25 cellular contexts compared by ENCODE assay signal in the genomic region with DNA sequence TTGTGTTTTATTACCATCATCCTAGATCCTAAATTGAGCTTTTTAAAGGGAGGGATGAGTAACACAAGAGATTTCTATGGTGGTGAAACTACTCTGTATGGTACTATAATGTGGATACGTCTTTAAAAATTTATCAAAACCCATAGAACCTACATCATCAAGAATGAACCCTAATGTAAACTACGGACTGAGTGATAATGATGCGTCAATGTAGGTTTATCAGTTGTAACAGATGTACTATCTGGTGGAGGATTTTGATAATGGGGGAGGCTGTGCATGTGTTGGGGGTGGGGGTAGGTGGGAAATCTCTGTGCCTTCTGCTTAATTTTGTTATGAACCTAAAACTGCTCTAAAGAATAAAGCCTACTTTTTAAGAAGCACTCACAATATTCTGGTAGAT.
"Had no signal": no experiment of that assay in that cellular context is flagged by ENCODE, and none has a peak within 500 bp of the region (broad histone marks: within the 10 kb centered on the region; RNA-seq: fewer than 3 reads in every experiment).

No MANE protein-coding gene starts in this region.

- H3K4me3 ChIP-seq: coronary artery, dorsolateral prefrontal cortex, gastrocnemius medialis, heart right ventricle, left lung, lower lobe of right lung had no signal

- DNase-seq: dermis blood vessel endothelial cell; dorsolateral prefrontal cortex; effector CD8-positive, alpha-beta T cell; effector memory CD8-positive, alpha-beta T cell; endodermal cell; erythroblast; foreskin melanocyte; gastrocnemius medialis; glutamatergic neuron; head of caudate nucleus; heart right ventricle; hippocampal formation; left cardiac atrium; left lung; left ventricle myocardium superior; lower lobe of right lung; mesenchymal stem cell; midbrain had no signal

- ATAC-seq: effector memory CD8-positive, alpha-beta T cell; esophagus mucosa; gastrocnemius medialis; heart right ventricle; left cardiac atrium; left lung; left ventricle myocardium superior; lower lobe of right lung had no signal

- H3K9me3 ChIP-seq: gastrocnemius medialis, heart right ventricle, left lung, lower lobe of right lung had no signal

- FAIRE-seq: colon, endometrium, islet of Langerhans, keratinocyte had no signal

- H3K27ac ChIP-seq: coronary artery, dorsolateral prefrontal cortex, epithelial cell of prostate, gastrocnemius medialis, heart right ventricle, left lung, lower lobe of right lung had no signal

- H3K27me3 ChIP-seq: dorsolateral prefrontal cortex, gastrocnemius medialis, heart right ventricle, left lung had no signal

- H3K36me3 ChIP-seq: gastrocnemius medialis, heart right ventricle, left lung, lower lobe of right lung had no signal

- H3K4me1 ChIP-seq: gastrocnemius medialis, heart right ventricle, left lung, lower lobe of right lung had no signal
